In genomic region chr12:122981036-122981471, GRCh38 we compare ENCODE assay signal across 9 cellular contexts. TPM values are rescaled to one million over a fixed set of nuclear protein-coding genes. Genes with fewer than 3 reads are reported as not detected.
A peak's percentile ranks its signal among the peaks of the same experiment; 100 is the strongest.
DNase-seq lines count a peak whose midpoint lies in the region; ATAC-seq, FAIRE-seq and TF ChIP-seq lines count a peak whose summit lies in the region.
"Had no signal": no experiment of that assay in that cellular context is flagged by ENCODE, and none has a peak within 500 bp of the region (broad histone marks: within the 10 kb centered on the region; RNA-seq: fewer than 3 reads in every experiment).

No MANE protein-coding gene starts in this region.

- peak; percentile 25 for DNase-seq in activated naive CD4-positive, alpha-beta T cell treated with anti-CD3 and anti-CD28 coated beads for 36 hours
- DNase-seq in activated naive CD4-positive, alpha-beta T cell treated with anti-CD3 and anti-CD28 coated beads, Interleukin-2, amount 50 U/mL, for 16 hours: no peak
- DNase-seq in adipocyte (ENCODE audit: low read depth) (no peak), kidney (peak; percentile 71), midbrain (lab: John Stamatoyannopoulos, UW) (no peak), glomerular visceral epithelial cell (ENCODE audit: extremely low spot score) (no peak)

- H3K9me3 Mint-ChIP-seq in activated naive CD4-positive, alpha-beta T cell treated with anti-CD3 and anti-CD28 coated beads for 36 hours: no peaks in the 10 kb centered on the region

- peak; percentile 4 for ATAC-seq in HG03565 (IDR thresholded peaks at IDR 0.05; ENCODE audit: unreplicated experiment)

- peaks cover 5% of the 10 kb centered on the region for H3K36me3 ChIP-seq in adipocyte (ENCODE audit: control insufficient read depth, insufficient read depth, low read length, severe bottlenecking)
- peaks cover 3 to 7% of the 10 kb centered on the region in 2 donors for H3K36me3 ChIP-seq in kidney (ENCODE audit: control insufficient read depth in 1 of 2, insufficient read depth in 2 of 2, low read length in 2 of 2)
- H3K36me3 ChIP-seq in stomach smooth muscle (ENCODE audit: control insufficient read depth in 2 of 2, insufficient read depth in 2 of 2, low read length in 2 of 2): peaks cover 0 to 18% of the 10 kb centered on the region in 2 donors

- no peaks in the 10 kb centered on the region for H3K27me3 Mint-ChIP-seq in activated naive CD4-positive, alpha-beta T cell treated with anti-CD3 and anti-CD28 coated beads for 36 hours (ENCODE audit: low read depth)

- FAIRE-seq in kidney (lab: Jason Lieb, UNC): no peak
- FAIRE-seq: islet of Langerhans had no signal

- H3K9me3 ChIP-seq in adipocyte (ENCODE audit: control insufficient read depth, low read length) (no peaks in the 10 kb centered on the region), kidney (ENCODE audit: control insufficient read depth in 1 of 2, low read length in 2 of 2) (no peaks in the 10 kb centered on the region), stomach smooth muscle (ENCODE audit: control insufficient read depth in 2 of 2, low read length in 2 of 2) (no peaks in the 10 kb centered on the region)

- H3K27ac ChIP-seq in kidney (ENCODE audit: low read depth in 2 of 2, low read length in 2 of 2) (peak overlapping the region; percentile 57 to 69), stomach smooth muscle (ENCODE audit: low read length) (peak overlapping the region; percentile 69)

- H3K4me3 Mint-ChIP-seq in activated naive CD4-positive, alpha-beta T cell treated with anti-CD3 and anti-CD28 coated beads for 36 hours: peak overlapping the region; percentile 81

- CTCF ChIA-PET in activated naive CD4-positive, alpha-beta T cell treated with anti-CD3 and anti-CD28 coated beads for 36 hours (lab: Charles Lee): interaction anchor here (0.8 kb wide), 1 partner anchor 101 kb away, joined by 3 read pairs; no protein-coding TSS in a partner anchor

- peaks cover 11% of the 10 kb centered on the region for H3K36me3 Mint-ChIP-seq in activated naive CD4-positive, alpha-beta T cell treated with anti-CD3 and anti-CD28 coated beads for 36 hours (ENCODE audit: low read depth)

- H3K27me3 ChIP-seq in adipocyte (replicated peaks; ENCODE audit: control insufficient read depth, insufficient read depth, low read length) (no peaks in the 10 kb centered on the region), stomach smooth muscle (ENCODE audit: control insufficient read depth in 1 of 2, insufficient read depth in 2 of 2, low read length in 2 of 2) (no peaks in the 10 kb centered on the region)

- peak overlapping the region; percentile 96 for H3K4me3 ChIP-seq in adipocyte (ENCODE audit: low read length)
- peak overlapping the region; percentile 77 for H3K4me3 ChIP-seq in kidney (ENCODE audit: low read length in 2 of 2)
- peak overlapping the region; percentile 87 to 89 for H3K4me3 ChIP-seq in stomach smooth muscle (ENCODE audit: low read length in 2 of 2)

- H3K9ac ChIP-seq in adipocyte (ENCODE audit: low read length) (peak overlapping the region; percentile 97), kidney (ENCODE audit: low read length in 2 of 2) (peak overlapping the region; percentile 73 to 88), stomach smooth muscle (ENCODE audit: low read length in 2 of 2) (peak overlapping the region; percentile 80 to 84)

- intact Hi-C loops in activated naive CD4-positive, alpha-beta T cell treated with anti-CD3 and anti-CD28 coated beads for 36 hours (cut with micrococcal nuclease): no loop called here
- intact Hi-C loops in kidney (cut with DNase I): no loop called here

- peak overlapping the region; percentile 84 for H3K27ac Mint-ChIP-seq in activated naive CD4-positive, alpha-beta T cell treated with anti-CD3 and anti-CD28 coated beads for 36 hours

- peaks cover 58% of the 10 kb centered on the region for H3K4me1 Mint-ChIP-seq in activated naive CD4-positive, alpha-beta T cell treated with anti-CD3 and anti-CD28 coated beads for 36 hours (ENCODE audit: low read depth)

- H3K4me1 ChIP-seq in adipocyte (ENCODE audit: control insufficient read depth, insufficient read depth, low read length) (peaks cover 57% of the 10 kb centered on the region), kidney (ENCODE audit: control insufficient read depth in 1 of 2, insufficient read depth in 1 of 2, low read depth in 1 of 2, low read length in 2 of 2) (peaks cover 22 to 57% of the 10 kb centered on the region in 2 donors), stomach smooth muscle (ENCODE audit: control insufficient read depth, insufficient read depth, low read length) (peaks cover 78% of the 10 kb centered on the region)

- no peak for TF ChIP-seq CTCF in kidney (IDR thresholded peaks at IDR 0.05; ENCODE audit: borderline replicate concordance, extremely low read depth, insufficient read depth)

RNA-seq across cellular contexts. Expression of gene ARL6IP4, which starts 0.6 kb away (rescaled TPM):
- total RNA-seq in activated naive CD4-positive, alpha-beta T cell treated with anti-CD3 and anti-CD28 coated beads for 36 hours: 100 to 1,000 TPM; 159 to 177 TPM
- total RNA-seq in kidney: 168 TPM
- 362 TPM for polyA plus RNA-seq in kidney (ENCODE audit: insufficient read depth, low read depth, low replicate concordance)

RNA-seq across cellular contexts. Expression of gene OGFOD2, which starts 6.0 kb away (rescaled TPM):
- total RNA-seq in activated naive CD4-positive, alpha-beta T cell treated with anti-CD3 and anti-CD28 coated beads for 36 hours: 10 to 100 TPM; 26.8 to 27.7 TPM
- total RNA-seq in kidney: 22.9 TPM
- 27.5 TPM for polyA plus RNA-seq in kidney (ENCODE audit: insufficient read depth, low read depth, low replicate concordance)

RNA-seq across cellular contexts. Expression of gene ABCB9, which starts 14.8 kb away (rescaled TPM):
- total RNA-seq in activated naive CD4-positive, alpha-beta T cell treated with anti-CD3 and anti-CD28 coated beads for 36 hours: 1 to 10 TPM; 5.1 to 5.9 TPM
- 7.6 TPM for total RNA-seq in kidney
- 4.6 TPM for polyA plus RNA-seq in kidney (ENCODE audit: insufficient read depth, low read depth, low replicate concordance)

Comparison
In these comparisons a context has a peak if more than half of its experiments do, and no peak if none do; other contexts are left out.
1. DNase-seq: peak in activated naive CD4-positive, alpha-beta T cell treated with anti-CD3 and anti-CD28 coated beads for 36 hours (single experiment) and kidney (single experiment); none in activated naive CD4-positive, alpha-beta T cell treated with anti-CD3 and anti-CD28 coated beads, Interleukin-2, amount 50 U/mL, for 16 hours (single experiment), adipocyte (single experiment), midbrain (single experiment) and glomerular visceral epithelial cell (single experiment).
2. Peak in every context shown above with its lines, with median percentiles within 50 percentile points of each other: H3K4me3 ChIP-seq and H3K9ac ChIP-seq.